ENCODE assay signal across 12 cellular contexts in the genomic region with DNA sequence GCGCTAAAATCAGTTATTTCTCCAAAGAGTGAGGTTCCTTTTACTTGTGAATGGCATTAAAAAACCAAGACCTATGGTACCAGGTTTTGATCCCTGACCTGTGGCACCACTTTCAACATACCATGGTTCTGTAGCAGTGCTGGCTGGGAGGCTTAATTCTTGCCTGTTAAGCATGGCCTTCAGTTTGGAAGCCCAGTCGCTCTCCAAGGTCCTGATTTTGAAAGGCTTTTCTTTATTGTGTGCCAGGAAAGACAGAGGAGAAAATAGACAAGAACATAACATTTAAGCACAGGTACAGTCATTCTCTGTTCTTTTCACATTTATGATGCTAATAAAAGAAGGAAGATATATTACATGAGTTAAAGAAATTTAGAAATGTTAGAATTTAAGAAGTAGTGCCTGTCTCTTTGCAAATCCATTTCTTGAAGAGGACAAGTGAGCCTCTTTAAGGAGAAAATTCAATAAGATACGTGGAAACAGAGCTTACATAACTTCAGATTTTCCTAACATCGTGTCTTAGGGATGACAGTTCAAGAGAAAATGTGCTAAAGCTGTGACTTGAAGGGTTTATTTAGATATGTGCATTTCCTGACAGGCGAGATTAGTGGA.
A peak's percentile ranks its signal among the peaks of the same experiment; 100 is the strongest.
DNase-seq lines count a peak whose midpoint lies in the region; ATAC-seq and TF ChIP-seq lines count a peak whose summit lies in the region.
"Had no signal": no experiment of that assay in that cellular context is flagged by ENCODE, and none has a peak within 500 bp of the region (broad histone marks: within the 10 kb centered on the region; RNA-seq: fewer than 3 reads in every experiment).

No MANE protein-coding gene starts in this region.

- H3K4me1 Mint-ChIP-seq in activated naive CD4-positive, alpha-beta T cell treated with anti-CD3 and anti-CD28 coated beads, Interleukin-2, amount 10 ng/mL, durations not matched to agents 7 days and 5 days: no peaks in the 10 kb centered on the region
- no peaks in the 10 kb centered on the region for H3K4me1 Mint-ChIP-seq in CD8-positive, alpha-beta T cell (ENCODE audit: low read depth)
- H3K4me1 Mint-ChIP-seq: activated B cell treated with CpG ODN at 0.5 μM for 24 hours had no signal

- no peaks in the 10 kb centered on the region for H3K36me3 Mint-ChIP-seq in activated naive CD4-positive, alpha-beta T cell treated with anti-CD3 and anti-CD28 coated beads, Interleukin-2, amount 10 ng/mL, durations not matched to agents 7 days and 5 days
- H3K36me3 Mint-ChIP-seq in CD8-positive, alpha-beta T cell: no peaks in the 10 kb centered on the region
- H3K36me3 Mint-ChIP-seq: activated naive CD4-positive, alpha-beta T cell treated with anti-CD3 and anti-CD28 coated beads, Interleukin-2, amount 50 U/mL, for 72 hours; natural killer cell treated with Interleukin-12 subunit alpha and Interleukin-12 subunit beta and Interleukin-15 and Interleukin-18, amount 100 ng/mL, for 72 hours had no signal

- no peaks in the 10 kb centered on the region for H3K27me3 ChIP-seq in CD8-positive, alpha-beta T cell (ENCODE audit: insufficient read depth, low read length)
- no peaks in the 10 kb centered on the region for H3K27me3 ChIP-seq in WERI-Rb-1 (ENCODE audit: insufficient read depth, low read depth, severe bottlenecking)

- H3K27me3 Mint-ChIP-seq in activated naive CD4-positive, alpha-beta T cell treated with anti-CD3 and anti-CD28 coated beads, Interleukin-2, amount 10 ng/mL, durations not matched to agents 7 days and 5 days: no peaks in the 10 kb centered on the region
- no peaks in the 10 kb centered on the region for H3K27me3 Mint-ChIP-seq in CD8-positive, alpha-beta T cell (ENCODE audit: low read depth)
- H3K27me3 Mint-ChIP-seq: activated B cell treated with CpG ODN at 0.5 μM for 24 hours; natural killer cell treated with Interleukin-12 subunit alpha and Interleukin-12 subunit beta and Interleukin-15 and Interleukin-18, amount 100 ng/mL, for 72 hours had no signal

- H3K36me3 ChIP-seq in CD8-positive, alpha-beta T cell (ENCODE audit: insufficient read depth, low read length): no peaks in the 10 kb centered on the region
- no peaks in the 10 kb centered on the region for H3K36me3 ChIP-seq in WERI-Rb-1

- H3K4me1 ChIP-seq in CD8-positive, alpha-beta T cell (ENCODE audit: insufficient read depth, low read length): no peaks in the 10 kb centered on the region

- ATAC-seq in GM21515 (IDR thresholded peaks at IDR 0.05; ENCODE audit: unreplicated experiment): no peak
- ATAC-seq in CD8-positive, alpha-beta T cell: no peak
- ATAC-seq: activated naive CD4-positive, alpha-beta T cell treated with anti-CD3 and anti-CD28 coated beads, Interleukin-2, amount 50 U/mL, for 72 hours; natural killer cell treated with Interleukin-12 subunit alpha and Interleukin-12 subunit beta and Interleukin-15 and Interleukin-18, amount 100 ng/mL, for 72 hours had no signal

- CTCF ChIA-PET in activated naive CD4-positive, alpha-beta T cell treated with anti-CD3 and anti-CD28 coated beads, Interleukin-2, amount 10 ng/mL, durations not matched to agents 7 days and 5 days (lab: Charles Lee): no interaction called here
- CTCF ChIA-PET in CD8-positive, alpha-beta T cell (lab: Charles Lee): no interaction called here

- TF ChIP-seq CTCF in fibroblast of pulmonary artery (IDR thresholded peaks at IDR 0.05; ENCODE audit: low read length, missing control alignments) (no peak), WERI-Rb-1 (IDR thresholded peaks at IDR 0.05; ENCODE audit: low read depth, low read length) (no peak)
- no peak for TF ChIP-seq CTCF in CD8-positive, alpha-beta T cell (IDR thresholded peaks at IDR 0.05)

- no peak overlapping the region for H3K4me3 Mint-ChIP-seq in activated naive CD4-positive, alpha-beta T cell treated with anti-CD3 and anti-CD28 coated beads, Interleukin-2, amount 10 ng/mL, durations not matched to agents 7 days and 5 days
- no peak overlapping the region for H3K4me3 Mint-ChIP-seq in CD8-positive, alpha-beta T cell
- H3K4me3 Mint-ChIP-seq: activated B cell treated with CpG ODN at 0.5 μM for 24 hours; natural killer cell treated with Interleukin-12 subunit alpha and Interleukin-12 subunit beta and Interleukin-15 and Interleukin-18, amount 100 ng/mL, for 72 hours had no signal

- POLR2A ChIA-PET in CD8-positive, alpha-beta T cell (lab: Charles Lee): no interaction called here

- no peaks in the 10 kb centered on the region for H3K9me3 ChIP-seq in CD8-positive, alpha-beta T cell (ENCODE audit: low read length)
- H3K9me3 ChIP-seq in WERI-Rb-1 (ENCODE audit: severe bottlenecking): no peaks in the 10 kb centered on the region

- H3K9me3 Mint-ChIP-seq in activated naive CD4-positive, alpha-beta T cell treated with anti-CD3 and anti-CD28 coated beads, Interleukin-2, amount 10 ng/mL, durations not matched to agents 7 days and 5 days: peaks cover 6% of the 10 kb centered on the region
- H3K9me3 Mint-ChIP-seq in CD8-positive, alpha-beta T cell: peaks cover 5% of the 10 kb centered on the region
- H3K9me3 Mint-ChIP-seq: activated B cell treated with CpG ODN at 0.5 μM for 24 hours had no signal

- H3K27ac Mint-ChIP-seq in activated naive CD4-positive, alpha-beta T cell treated with anti-CD3 and anti-CD28 coated beads, Interleukin-2, amount 10 ng/mL, durations not matched to agents 7 days and 5 days: no peak overlapping the region
- H3K27ac Mint-ChIP-seq in CD8-positive, alpha-beta T cell: no peak overlapping the region
- H3K27ac Mint-ChIP-seq: activated B cell treated with CpG ODN at 0.5 μM for 24 hours; activated naive CD4-positive, alpha-beta T cell treated with anti-CD3 and anti-CD28 coated beads, Interleukin-2, amount 50 U/mL, for 72 hours; natural killer cell treated with Interleukin-12 subunit alpha and Interleukin-12 subunit beta and Interleukin-15 and Interleukin-18, amount 100 ng/mL, for 72 hours had no signal

- H3K27ac ChIP-seq in CD8-positive, alpha-beta T cell (ENCODE audit: low read depth, low read length): no peak overlapping the region
- no peak overlapping the region for H3K27ac ChIP-seq in WERI-Rb-1
- H3K27ac ChIP-seq: RWPE1 had no signal

- in situ Hi-C loops in SK-MEL-5 (cut with HindIII; ENCODE audit: low pct_unique_long_range_greater_than_20kb, low sequenced_read_pairs): no loop called here

- peak; percentile 24 for DNase-seq in activated naive CD4-positive, alpha-beta T cell treated with anti-CD3 and anti-CD28 coated beads, Interleukin-2, amount 10 ng/mL, durations not matched to agents 7 days and 5 days
- DNase-seq in activated naive CD4-positive, alpha-beta T cell (lab: John Stamatoyannopoulos, UW): no peak
- DNase-seq in SK-MEL-5 (ENCODE audit: low read depth, low spot score): peak; percentile 18
- DNase-seq in fibroblast of pulmonary artery (ENCODE audit: low read depth): peak; percentile 11
- DNase-seq in superior temporal gyrus (ENCODE audit: extremely low spot score): peak; percentile 69
- DNase-seq in CD8-positive, alpha-beta T cell: no peak
- no peak for DNase-seq in WERI-Rb-1
- DNase-seq: activated B cell treated with CpG ODN at 0.5 μM for 24 hours had no signal

- H3K4me3 ChIP-seq in fibroblast of pulmonary artery (replicated peaks; ENCODE audit: low read depth, low read length): no peak overlapping the region
- no peak overlapping the region for H3K4me3 ChIP-seq in CD8-positive, alpha-beta T cell (ENCODE audit: low read depth, low read length)
- no peak overlapping the region for H3K4me3 ChIP-seq in WERI-Rb-1 (ENCODE audit: low read depth, low read length)

- intact Hi-C loops in CD8-positive, alpha-beta T cell (cut with DNase I, micrococcal nuclease): no loop called here

Comparison
In these comparisons a context has a peak if more than half of its experiments do, and no peak if none do; other contexts are left out.
1. DNase-seq: peak in activated naive CD4-positive, alpha-beta T cell treated with anti-CD3 and anti-CD28 coated beads, Interleukin-2, amount 10 ng/mL, durations not matched to agents 7 days and 5 days (single experiment), SK-MEL-5 (single experiment), fibroblast of pulmonary artery (single experiment) and superior temporal gyrus (single experiment); none in activated naive CD4-positive, alpha-beta T cell (0 of 4), CD8-positive, alpha-beta T cell (0 of 7) and WERI-Rb-1 (single experiment).